31 cellular contexts compared by ENCODE assay signal in the genomic region with DNA sequence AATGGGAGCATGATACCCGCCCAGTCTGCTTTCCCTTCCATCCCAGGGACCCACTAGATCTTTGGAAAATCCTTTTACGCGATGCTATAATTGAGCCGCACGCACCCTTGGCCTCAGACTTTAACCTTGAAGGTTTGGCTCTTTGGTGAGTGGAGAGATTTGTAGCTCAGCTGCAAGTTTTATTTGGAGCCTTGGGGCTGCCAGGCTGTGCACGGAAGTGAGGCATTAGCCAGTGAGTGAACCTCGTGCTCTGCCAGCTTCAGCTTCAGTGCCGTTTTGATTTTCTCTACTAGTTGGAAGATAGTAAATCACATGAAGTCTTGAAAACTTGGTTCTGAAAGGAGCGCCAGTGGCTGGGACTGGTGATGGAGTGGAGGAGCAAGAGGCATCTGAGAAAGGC. TPM values are rescaled to one million over a fixed set of nuclear protein-coding genes. Genes with fewer than 3 reads are reported as not detected.
"Had no signal": no experiment of that assay in that cellular context is flagged by ENCODE, and none has a peak within 500 bp of the region (broad histone marks: within the 10 kb centered on the region; RNA-seq: fewer than 3 reads in every experiment).

No MANE protein-coding gene starts in this region.

- H3K4me1 ChIP-seq: ascending aorta had no signal

- FAIRE-seq: TTC549 had no signal

- H3K27me3 ChIP-seq: ascending aorta had no signal

- H3K36me3 ChIP-seq: ascending aorta had no signal

- DNase-seq: activated B cell treated with CpG ODN at 0.5 μM for 24 hours; activated CD4-positive, alpha-beta memory T cell treated with anti-CD3 and anti-CD28 coated beads for 36 hours; activated CD4-positive, alpha-beta T cell treated with anti-CD3 and anti-CD28 coated beads for 4 hours; activated CD4-positive, alpha-beta T cell treated with anti-CD3 and anti-CD28 coated beads, Interleukin-2, amount 10 ng/mL, durations not matched to agents 24 days and 14 days; activated CD4-positive, alpha-beta T cell treated with anti-CD3 and anti-CD28 coated beads, Interleukin-2, amount 50 U/mL, for 1 hour; activated CD4-positive, alpha-beta T cell treated with anti-CD3 and anti-CD28 coated beads, Interleukin-2, amount 50 U/mL, for 4 hours; activated CD4-positive, CD25-positive, alpha-beta regulatory T cell treated with anti-CD3 and anti-CD28 coated beads, Interleukin-2, amount 50 U/mL, for 72 hours; activated CD8-positive, alpha-beta memory T cell treated with anti-CD3 and anti-CD28 coated beads, Interleukin-2, amount 50 U/mL, for 4 hours; activated CD8-positive, alpha-beta T cell treated with anti-CD3 and anti-CD28 coated beads for 36 hours; activated gamma-delta T cell; activated naive CD4-positive, alpha-beta T cell treated with anti-CD3 and anti-CD28 coated beads, Interleukin-2, amount 10 ng/mL, durations not matched to agents 7 days and 5 days; activated naive CD4-positive, alpha-beta T cell treated with Interleukin-2 at 50 U/mL for 16 hours; activated naive CD8-positive, alpha-beta T cell treated with anti-CD3 and anti-CD28 coated beads, Interleukin-2, amount 10 ng/mL, durations not matched to agents 7 days and 5 days; activated naive CD8-positive, alpha-beta T cell treated with anti-CD3 and anti-CD28 coated beads, Interleukin-2, amount 50 U/mL, for 24 hours; activated T-cell treated with anti-CD3 and anti-CD28 coated beads for 4 hours; activated T-cell treated with anti-CD3 and anti-CD28 coated beads, Interleukin-2, amount 50 U/mL, for 1 hour; activated T-cell treated with anti-CD3 and anti-CD28 coated beads, Interleukin-2, amount 50 U/mL, for 4 hours; activated T-cell treated with anti-CD3 and anti-CD28 coated beads, Interleukin-2, amount 50 U/mL, for 72 hours; central memory CD4-positive, alpha-beta T cell; cerebellar nuclear complex; T-helper 1 cell; T-helper 2 cell; T-helper 9 cell had no signal

- H3K9me3 ChIP-seq: ascending aorta had no signal

- H3K27ac ChIP-seq: ascending aorta, VCaP had no signal

- H3K4me3 ChIP-seq: ascending aorta had no signal

RNA-seq across cellular contexts. Expression of a gene that starts 17.3 kb away (rescaled TPM):
- total RNA-seq: activated B cell treated with CpG ODN at 0.5 μM for 24 hours; activated CD4-positive, alpha-beta memory T cell treated with anti-CD3 and anti-CD28 coated beads for 36 hours; activated CD4-positive, alpha-beta T cell treated with anti-CD3 and anti-CD28 coated beads, Interleukin-2, amount 10 ng/mL, durations not matched to agents 24 days and 14 days; activated CD8-positive, alpha-beta memory T cell treated with anti-CD3 and anti-CD28 coated beads for 36 hours; activated CD8-positive, alpha-beta T cell treated with anti-CD3 and anti-CD28 coated beads for 36 hours; activated naive CD8-positive, alpha-beta T cell treated with anti-CD3 and anti-CD28 coated beads, Interleukin-2, amount 10 ng/mL, durations not matched to agents 7 days and 5 days; activated T-cell treated with anti-CD3 and anti-CD28 coated beads, Interleukin-2, amount 50 U/mL, for 4 hours; activated T-cell treated with anti-CD3 and anti-CD28 coated beads, Interleukin-2, amount 50 U/mL, for 72 hours; activated T-helper 1 cell treated with anti-CD3 and anti-CD28 coated beads, Interleukin-12 subunit alpha, Interleukin-12 subunit beta, Interleukin-2, Interleukin-4 antibody, amounts not matched to agents 30 ng/mL and 10 ng/mL and 1 ng/mL, durations not matched to agents 14 hours and 24 hours and 36 hours; ascending aorta; cardiac septum had no signal

RNA-seq across cellular contexts. Expression of a gene that starts 43.3 kb away (rescaled TPM):
- total RNA-seq: activated B cell treated with CpG ODN at 0.5 μM for 24 hours; activated CD4-positive, alpha-beta memory T cell treated with anti-CD3 and anti-CD28 coated beads for 36 hours; activated CD4-positive, alpha-beta T cell treated with anti-CD3 and anti-CD28 coated beads, Interleukin-2, amount 10 ng/mL, durations not matched to agents 24 days and 14 days; activated CD8-positive, alpha-beta memory T cell treated with anti-CD3 and anti-CD28 coated beads for 36 hours; activated CD8-positive, alpha-beta T cell treated with anti-CD3 and anti-CD28 coated beads for 36 hours; activated naive CD8-positive, alpha-beta T cell treated with anti-CD3 and anti-CD28 coated beads, Interleukin-2, amount 10 ng/mL, durations not matched to agents 7 days and 5 days; activated T-cell treated with anti-CD3 and anti-CD28 coated beads, Interleukin-2, amount 50 U/mL, for 4 hours; activated T-cell treated with anti-CD3 and anti-CD28 coated beads, Interleukin-2, amount 50 U/mL, for 72 hours; activated T-helper 1 cell treated with anti-CD3 and anti-CD28 coated beads, Interleukin-12 subunit alpha, Interleukin-12 subunit beta, Interleukin-2, Interleukin-4 antibody, amounts not matched to agents 30 ng/mL and 10 ng/mL and 1 ng/mL, durations not matched to agents 14 hours and 24 hours and 36 hours; activated T-helper 17 cell treated with anti-CD3 and anti-CD28 coated beads, Interleukin-2, amount 50 U/mL, for 72 hours; ascending aorta; cardiac septum had no signal
- polyA plus RNA-seq: adipose tissue had no signal
